In genomic region chr5:6011199-6011598, GRCh38 we compare ENCODE assay signal across 7 cellular contexts.
"Had no signal": no experiment of that assay in that cellular context is flagged by ENCODE, and none has a peak within 500 bp of the region (broad histone marks: within the 10 kb centered on the region; RNA-seq: fewer than 3 reads in every experiment).

No MANE protein-coding gene starts in this region.

- FAIRE-seq: G401.6, GM12891, GM12892, GM18507, GM19239 had no signal

- DNase-seq: GDM1, GF-D8 had no signal
